ENCODE assay signal across 1 cellular context in genomic region chr4:183722738-183723560, GRCh38.
TF ChIP-seq lines count a peak whose summit lies in the region.

No MANE protein-coding gene starts in this region.

TF ChIP-seq in H1, 55 proteins besides CTCF, POLR2A, EP300 and RAD21 (continued from another document):
- no peak for TF ChIP-seq CHD7 (IDR thresholded peaks at IDR 0.05; ENCODE audit: insufficient replicate concordance, low read length)
- no peak for TF ChIP-seq KDM5A (IDR thresholded peaks at IDR 0.05; ENCODE audit: low read length)
- no peak for TF ChIP-seq TAF1 (IDR thresholded peaks at IDR 0.05; ENCODE audit: low read depth, low read length)
- peak; percentile 75 for TF ChIP-seq SRF (IDR thresholded peaks at IDR 0.05; ENCODE audit: low read depth, low read length)
- peak; percentile 70 for TF ChIP-seq KDM4A (IDR thresholded peaks at IDR 0.05; ENCODE audit: low read depth, low read length, severe bottlenecking)
- peak; percentile 78; the same call in 1 of the 2 replicates for TF ChIP-seq RBBP5 (IDR thresholded peaks at IDR 0.05; ENCODE audit: borderline replicate concordance, low read depth, low read length)
- no peak for TF ChIP-seq FOSL1 (IDR thresholded peaks at IDR 0.05; ENCODE audit: insufficient read depth, low read depth, low read length)
- 0 out of 2 replicates have a peak, but pooled peaks have one; percentile 41 for TF ChIP-seq PHF8 (conservative IDR thresholded peaks at IDR 0.05; ENCODE audit: low read depth, low read length)
- TF ChIP-seq HDAC6 (IDR thresholded peaks at IDR 0.05; ENCODE audit: low read depth, low read length), result peak; percentile 50
- TF ChIP-seq CREB1 (IDR thresholded peaks at IDR 0.05), result 0 out of 2 replicates have a peak, but pooled peaks have one; percentile 30
- TF ChIP-seq HDAC2 (IDR thresholded peaks at IDR 0.05; ENCODE audit: borderline replicate concordance in 1 of 2, low read depth in 2 of 2, low read length in 2 of 2), result no peak; a peak in 1 of 4 replicates
- TF ChIP-seq CTBP2 (IDR thresholded peaks at IDR 0.05; ENCODE audit: borderline replicate concordance, insufficient read depth, insufficient read length, low read length), result peak; percentile 77
- no peak for TF ChIP-seq BCL11A (IDR thresholded peaks at IDR 0.05; ENCODE audit: low read depth in 2 of 2, low read length in 2 of 2)
- TF ChIP-seq E2F6 (IDR thresholded peaks at IDR 0.05), result peak; percentile 64; the same call in 1 of the 2 replicates
- no peak for TF ChIP-seq NRF1 (IDR thresholded peaks at IDR 0.05; ENCODE audit: low read depth, low read length)
- TF ChIP-seq EZH2 (IDR thresholded peaks at IDR 0.05; ENCODE audit: low read depth, low read length, severe bottlenecking), result no peak
- TF ChIP-seq CBX8 (IDR thresholded peaks at IDR 0.05; ENCODE audit: borderline replicate concordance, low read depth, low read length), result no peak
- no peak for TF ChIP-seq SIX5 (IDR thresholded peaks at IDR 0.05; ENCODE audit: low read depth, low read length)
- peak; percentile 39 for TF ChIP-seq ASH2L (IDR thresholded peaks at IDR 0.05; ENCODE audit: low read length)
- no peak for TF ChIP-seq TEAD4 (IDR thresholded peaks at IDR 0.05; ENCODE audit: low read depth, low read length)
- TF ChIP-seq BRCA1 (IDR thresholded peaks at IDR 0.05; ENCODE audit: low read depth, low read length), result no peak
- no peak for TF ChIP-seq RNF2 (IDR thresholded peaks at IDR 0.05; ENCODE audit: borderline replicate concordance, low read depth, low read length, missing control alignments, poor library complexity, severe bottlenecking)
- no peak for TF ChIP-seq USF2 (IDR thresholded peaks at IDR 0.05; ENCODE audit: low read length)
- peak; percentile 74; the same call in 1 of the 2 replicates for TF ChIP-seq KDM1A (IDR thresholded peaks at IDR 0.05; ENCODE audit: borderline replicate concordance, low read length)
- TF ChIP-seq TCF12 (IDR thresholded peaks at IDR 0.05; ENCODE audit: low read depth, low read length), result 0 out of 2 replicates have a peak, but pooled peaks have one; percentile 62
- no peak for TF ChIP-seq POU5F1 (IDR thresholded peaks at IDR 0.05; ENCODE audit: low read depth, low read length)
- TF ChIP-seq MAX (IDR thresholded peaks at IDR 0.05), result peak; percentile 9
- peak; percentile 8 for TF ChIP-seq TAF7 (optimal IDR thresholded peaks at IDR 0.05; ENCODE audit: borderline replicate concordance, low read depth, low read length)
- peak; percentile 42; the same call in 1 of the 2 replicates for TF ChIP-seq POLR2AphosphoS5 (IDR thresholded peaks at IDR 0.05; ENCODE audit: low read depth, low read length)
- no peak for TF ChIP-seq ZNF274 (IDR thresholded peaks at IDR 0.05; ENCODE audit: borderline replicate concordance, extremely low read depth, low read length)
- TF ChIP-seq JUN (IDR thresholded peaks at IDR 0.05; ENCODE audit: low read depth, low read length), result no peak
- TF ChIP-seq GTF2F1 (IDR thresholded peaks at IDR 0.05; ENCODE audit: borderline replicate concordance, low read depth, low read length), result no peak
